16 cellular contexts compared by ENCODE assay signal in the genomic region with DNA sequence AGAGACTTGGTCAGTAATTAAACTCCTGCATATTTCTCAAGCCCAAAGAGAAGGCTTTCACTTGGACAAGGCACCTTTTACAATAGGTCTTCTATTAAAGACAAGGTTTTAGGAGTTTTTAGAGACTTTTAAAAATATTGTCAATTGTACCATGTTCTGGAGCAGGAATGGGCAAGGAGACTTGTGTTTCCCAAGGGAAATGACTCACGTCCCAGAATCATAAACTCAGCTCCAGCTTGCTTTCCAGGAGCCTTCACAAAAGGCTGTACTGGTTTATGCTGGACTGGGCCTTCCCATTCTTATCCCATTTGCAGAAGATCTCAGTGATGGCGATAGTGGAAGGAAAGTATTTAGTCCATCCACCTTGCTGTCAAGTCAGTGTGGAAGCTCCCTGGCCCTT. TPM values are rescaled to one million over a fixed set of nuclear protein-coding genes. Genes with fewer than 3 reads are reported as not detected.
DNase-seq lines count a peak whose midpoint lies in the region; ATAC-seq and TF ChIP-seq lines count a peak whose summit lies in the region.
"Had no signal": no experiment of that assay in that cellular context is flagged by ENCODE, and none has a peak within 500 bp of the region (broad histone marks: within the 10 kb centered on the region; RNA-seq: fewer than 3 reads in every experiment).

No MANE protein-coding gene starts in this region.

- H3K27ac ChIP-seq in tibial artery (peak overlapping the region; percentile 30 to 55), colonic mucosa (no peak overlapping the region)

- no peak for ATAC-seq in stimulated activated naive CD8-positive, alpha-beta T cell treated with anti-CD3 and anti-CD28 coated beads, Interleukin-15, Interleukin-2, amounts not matched to agents 100 U/mL and 50 U/mL, for 24 hours
- ATAC-seq: activated T-cell treated with anti-CD3 and anti-CD28 coated beads, Interleukin-2, amount 50 U/mL, for 4 hours; HepG2 had no signal

- H3K4me1 ChIP-seq in tibial artery (peaks cover 0 to 20% (median 8%) of the 10 kb centered on the region in 4 donors), colonic mucosa (no peaks in the 10 kb centered on the region)

- H3K27me3 ChIP-seq in tibial artery (no peaks in the 10 kb centered on the region), colonic mucosa (peaks cover 4% of the 10 kb centered on the region)

- DNase-seq in H4 (ENCODE audit: low spot score) (peak; percentile 80), SW480 (ENCODE audit: low spot score) (peak; percentile 41), fibroblast of peridontal ligament (ENCODE audit: extremely low read depth) (peak; percentile 84), tibial artery (no peak), colonic mucosa (no peak), AG08396 (ENCODE audit: low spot score) (no peak)
- DNase-seq in stimulated activated naive CD8-positive, alpha-beta T cell treated with anti-CD3 and anti-CD28 coated beads, Interleukin-15, Interleukin-2, amounts not matched to agents 100 U/mL and 50 U/mL, for 24 hours = no peak
- DNase-seq: activated T-cell treated with anti-CD3 and anti-CD28 coated beads, Interleukin-2, amount 50 U/mL, for 4 hours; amygdala; CD8-positive, alpha-beta memory T cell; effector CD4-positive, alpha-beta T cell; kidney glomerular epithelial cell; NK-92 treated with Interleukin-12 subunit alpha and Interleukin-12 subunit beta, amount 100 ng/mL, for 24 hours; SIG-M5; T1000 had no signal

- intact Hi-C loops in tibial artery (cut with DNase I; ENCODE audit: low total_unique reads) (no loop called here), colonic mucosa (cut with DNase I) (no loop called here)

- H3K36me3 ChIP-seq in tibial artery (no peaks in the 10 kb centered on the region), colonic mucosa (no peaks in the 10 kb centered on the region)

- H3K9ac ChIP-seq in colonic mucosa (ENCODE audit: low read depth in 2 of 2, low read length in 2 of 2) = no peak overlapping the region

- no peak for TF ChIP-seq CTCF in tibial artery (IDR thresholded peaks at IDR 0.05)
- TF ChIP-seq CTCF in colonic mucosa (IDR thresholded peaks at IDR 0.05) = no peak

- no peak overlapping the region for H3K4me3 ChIP-seq in tibial artery
- H3K4me3 ChIP-seq in colonic mucosa = no peak overlapping the region

- no peaks in the 10 kb centered on the region for H3K9me3 ChIP-seq in tibial artery
- H3K9me3 ChIP-seq in colonic mucosa = no peaks in the 10 kb centered on the region

RNA-seq across cellular contexts. Expression of a gene that starts 7.8 kb away (rescaled TPM):
- 4.9 and 5.6 TPM in 2 replicates for total RNA-seq in H4 (2014; rRNA removed; shearing (Covaris generic))
- total RNA-seq in colonic mucosa = 1 to 10 TPM; 1.8 to 8.0 TPM
- total RNA-seq: HepG2 had no signal

Comparison
In these comparisons a context has a peak if more than half of its experiments do, and no peak if none do; other contexts are left out.
1. DNase-seq: peak in H4 (single experiment), SW480 (single experiment) and fibroblast of peridontal ligament (single experiment); none in tibial artery (0 of 2), colonic mucosa (single experiment), AG08396 (single experiment) and stimulated activated naive CD8-positive, alpha-beta T cell treated with anti-CD3 and anti-CD28 coated beads, Interleukin-15, Interleukin-2, amounts not matched to agents 100 U/mL and 50 U/mL, for 24 hours (single experiment).